ENCODE assay signal across 18 cellular contexts in the genomic region with DNA sequence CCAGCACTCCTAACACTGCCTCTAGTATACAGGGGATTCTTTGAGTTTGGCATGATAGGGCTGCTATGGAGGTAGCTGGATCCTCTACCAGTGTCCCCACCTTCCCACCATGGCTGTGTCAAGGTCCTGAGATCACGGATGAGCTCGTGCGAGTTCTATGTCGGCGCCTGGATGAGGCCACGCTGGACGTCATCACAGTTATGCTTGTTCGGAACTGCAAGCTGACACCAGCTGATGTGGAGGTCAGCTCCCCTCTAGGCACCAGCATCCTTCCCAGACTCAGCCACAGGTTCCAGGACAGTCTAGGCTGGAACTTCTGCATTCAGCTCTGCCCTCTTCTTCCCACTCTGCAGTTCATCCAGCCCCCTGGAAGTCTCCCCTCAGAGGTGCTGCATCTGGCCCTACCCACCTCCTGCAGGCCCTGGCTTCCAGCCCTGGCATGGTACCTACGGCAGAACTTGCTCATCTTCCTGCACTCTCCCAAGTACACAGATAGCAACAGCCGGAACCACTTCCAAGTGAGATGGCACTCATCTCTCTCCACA.
"Had no signal": no experiment of that assay in that cellular context is flagged by ENCODE, and none has a peak within 500 bp of the region (broad histone marks: within the 10 kb centered on the region; RNA-seq: fewer than 3 reads in every experiment).

No MANE protein-coding gene starts in this region.

- H3K4me1 Mint-ChIP-seq: activated naive CD4-positive, alpha-beta T cell treated with anti-CD3 and anti-CD28 coated beads, Interleukin-2, amount 50 U/mL, for 24 hours; immature natural killer cell had no signal

- DNase-seq: activated CD4-positive, alpha-beta T cell treated with anti-CD3 and anti-CD28 coated beads for 48 hours; activated CD8-positive, alpha-beta memory T cell treated with anti-CD3 and anti-CD28 coated beads, Interleukin-2, amount 50 U/mL, for 48 hours; activated CD8-positive, alpha-beta T cell treated with anti-CD3 and anti-CD28 coated beads, Interleukin-2, amount 10 ng/mL, durations not matched to agents 7 days and 5 days; dermis blood vessel endothelial cell; effector memory CD4-positive, alpha-beta T cell; immature natural killer cell; mesenchymal stem cell; naive thymus-derived CD4-positive, alpha-beta T cell; stimulated activated naive CD4-positive, alpha-beta T cell treated with Interleukin-2 at 50 U/mL for 16 hours; substantia nigra; SW 1271; T-helper 2 cell; WERI-Rb-1 had no signal

- H3K27ac ChIP-seq: breast epithelium, pancreas, right lobe of liver, tibial nerve, WERI-Rb-1 had no signal

- H3K36me3 ChIP-seq: breast epithelium had no signal

- H3K9me3 Mint-ChIP-seq: activated naive CD4-positive, alpha-beta T cell treated with anti-CD3 and anti-CD28 coated beads, Interleukin-2, amount 50 U/mL, for 24 hours; immature natural killer cell; naive thymus-derived CD4-positive, alpha-beta T cell had no signal

- H3K4me3 ChIP-seq: breast epithelium, pancreas, right lobe of liver, tibial nerve had no signal

- H3K4me1 ChIP-seq: breast epithelium, pancreas had no signal

- H3K9me3 ChIP-seq: breast epithelium, pancreas, right lobe of liver, tibial nerve had no signal

- H3K4me3 Mint-ChIP-seq: activated CD8-positive, alpha-beta T cell treated with anti-CD3 and anti-CD28 coated beads, Interleukin-2, amount 10 ng/mL, durations not matched to agents 7 days and 5 days; activated naive CD4-positive, alpha-beta T cell treated with anti-CD3 and anti-CD28 coated beads, Interleukin-2, amount 50 U/mL, for 24 hours; immature natural killer cell; naive thymus-derived CD4-positive, alpha-beta T cell had no signal

- ATAC-seq: activated CD8-positive, alpha-beta T cell treated with anti-CD3 and anti-CD28 coated beads, Interleukin-2, amount 10 ng/mL, durations not matched to agents 7 days and 5 days; naive thymus-derived CD4-positive, alpha-beta T cell; pancreas; right lobe of liver had no signal

- H3K27me3 Mint-ChIP-seq: activated naive CD4-positive, alpha-beta T cell treated with anti-CD3 and anti-CD28 coated beads, Interleukin-2, amount 50 U/mL, for 24 hours; naive thymus-derived CD4-positive, alpha-beta T cell had no signal

- H3K27ac Mint-ChIP-seq: activated CD8-positive, alpha-beta T cell treated with anti-CD3 and anti-CD28 coated beads, Interleukin-2, amount 10 ng/mL, durations not matched to agents 7 days and 5 days; activated naive CD4-positive, alpha-beta T cell treated with anti-CD3 and anti-CD28 coated beads, Interleukin-2, amount 50 U/mL, for 24 hours had no signal

- H3K27me3 ChIP-seq: breast epithelium, pancreas, right lobe of liver, tibial nerve had no signal
